ENCODE assay signal across 1 cellular context in the genomic region with DNA sequence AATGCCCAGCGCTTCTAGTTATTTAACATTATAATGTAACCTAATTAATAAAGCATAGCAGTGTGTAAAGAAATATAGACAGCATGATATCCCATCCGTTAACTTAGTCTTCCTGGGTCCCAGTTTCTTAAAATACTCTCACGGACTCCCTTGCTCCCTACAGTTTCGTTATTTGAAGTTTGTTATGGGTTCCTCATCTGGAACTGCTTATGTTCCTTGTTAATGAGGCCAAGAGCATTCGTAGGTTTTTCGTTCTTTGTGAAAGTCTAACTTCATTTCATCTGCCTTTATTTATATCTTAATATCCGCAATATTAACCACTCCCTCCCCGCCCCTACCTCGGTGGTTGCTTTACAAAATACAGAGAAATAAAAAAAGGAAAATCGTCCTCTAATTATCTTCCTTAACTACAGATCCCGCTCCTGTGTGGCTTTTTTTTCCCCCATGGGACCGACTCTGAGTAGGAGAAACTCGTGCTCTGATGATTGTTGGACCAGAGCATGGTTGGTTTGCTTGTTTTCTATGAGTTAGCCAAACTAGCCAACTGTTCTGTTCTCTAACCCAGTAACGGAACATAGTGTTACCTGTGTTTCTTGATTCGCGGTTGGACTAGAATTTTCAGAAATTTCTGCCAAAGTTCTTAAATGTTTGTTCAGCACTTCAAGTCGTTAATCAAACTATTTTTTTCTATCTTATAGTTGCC.
TF ChIP-seq lines count a peak whose summit lies in the region.

No MANE protein-coding gene starts in this region.

TF ChIP-seq in IMR-90, 13 proteins besides CTCF, POLR2A, EP300 and RAD21 (continued from another document):
- TF ChIP-seq, protein P1, sequence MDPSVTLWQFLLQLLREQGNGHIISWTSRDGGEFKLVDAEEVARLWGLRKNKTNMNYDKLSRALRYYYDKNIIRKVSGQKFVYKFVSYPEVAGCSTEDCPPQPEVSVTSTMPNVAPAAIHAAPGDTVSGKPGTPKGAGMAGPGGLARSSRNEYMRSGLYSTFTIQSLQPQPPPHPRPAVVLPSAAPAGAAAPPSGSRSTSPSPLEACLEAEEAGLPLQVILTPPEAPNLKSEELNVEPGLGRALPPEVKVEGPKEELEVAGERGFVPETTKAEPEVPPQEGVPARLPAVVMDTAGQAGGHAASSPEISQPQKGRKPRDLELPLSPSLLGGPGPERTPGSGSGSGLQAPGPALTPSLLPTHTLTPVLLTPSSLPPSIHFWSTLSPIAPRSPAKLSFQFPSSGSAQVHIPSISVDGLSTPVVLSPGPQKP (IDR thresholded peaks at IDR 0.05; ENCODE audit: borderline replicate concordance, low read depth, low read length) = no peak
- TF ChIP-seq MAZ (IDR thresholded peaks at IDR 0.05; ENCODE audit: borderline replicate concordance, low read depth, low read length) (no peak), NFE2L2 (IDR thresholded peaks at IDR 0.05; ENCODE audit: low read depth, low read length) (no peak), MAFK (IDR thresholded peaks at IDR 0.05; ENCODE audit: low read depth, low read length) (no peak), MXI1 (IDR thresholded peaks at IDR 0.05; ENCODE audit: borderline replicate concordance, low read depth, low read length) (no peak), BHLHE40 (IDR thresholded peaks at IDR 0.05; ENCODE audit: low read depth, low read length) (no peak), CHD1 (IDR thresholded peaks at IDR 0.05; ENCODE audit: low read depth, low read length) (no peak), FOS (IDR thresholded peaks at IDR 0.05; ENCODE audit: low read depth, low read length) (no peak), RFX5 (IDR thresholded peaks at IDR 0.05; ENCODE audit: low read depth, low read length) (no peak)
- TF ChIP-seq, protein P2, sequence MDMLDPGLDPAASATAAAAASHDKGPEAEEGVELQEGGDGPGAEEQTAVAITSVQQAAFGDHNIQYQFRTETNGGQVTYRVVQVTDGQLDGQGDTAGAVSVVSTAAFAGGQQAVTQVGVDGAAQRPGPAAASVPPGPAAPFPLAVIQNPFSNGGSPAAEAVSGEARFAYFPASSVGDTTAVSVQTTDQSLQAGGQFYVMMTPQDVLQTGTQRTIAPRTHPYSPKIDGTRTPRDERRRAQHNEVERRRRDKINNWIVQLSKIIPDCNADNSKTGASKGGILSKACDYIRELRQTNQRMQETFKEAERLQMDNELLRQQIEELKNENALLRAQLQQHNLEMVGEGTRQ (IDR thresholded peaks at IDR 0.05; ENCODE audit: low read depth, low read length) = no peak
